Comparison of ENCODE assay signal across 10 cellular contexts in the genomic region with DNA sequence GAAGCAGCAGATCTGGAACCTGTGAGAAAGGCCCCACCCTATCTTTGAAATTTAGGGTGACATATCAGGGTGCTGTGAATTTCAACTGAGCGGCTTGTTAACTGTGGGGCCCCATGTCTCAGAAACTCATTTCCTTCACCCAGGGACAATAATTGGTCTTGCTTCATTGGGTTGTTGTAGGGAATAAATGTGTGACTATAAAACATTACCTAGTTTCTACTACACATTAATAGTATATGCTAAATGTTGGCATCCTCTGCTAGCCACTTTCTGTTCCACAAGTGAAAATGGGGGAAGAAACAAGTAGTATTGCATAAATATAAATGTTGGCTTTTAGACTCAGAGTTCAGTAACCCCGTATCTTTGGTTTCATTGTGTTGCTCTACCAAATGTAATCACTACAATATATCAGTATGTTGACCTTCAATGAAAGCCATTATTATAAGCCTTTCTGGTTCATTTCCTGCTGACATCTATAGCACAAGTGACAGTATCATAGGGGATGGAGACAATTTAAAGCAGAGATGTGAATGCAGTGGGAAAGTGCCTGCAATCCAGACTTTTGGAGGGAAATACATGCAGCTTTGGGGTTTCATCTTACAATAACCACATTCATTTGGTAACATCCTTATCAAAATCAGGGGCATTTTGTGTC.
DNase-seq lines count a peak whose midpoint lies in the region; ATAC-seq and TF ChIP-seq lines count a peak whose summit lies in the region.
"Had no signal": no experiment of that assay in that cellular context is flagged by ENCODE, and none has a peak within 500 bp of the region (broad histone marks: within the 10 kb centered on the region; RNA-seq: fewer than 3 reads in every experiment).

No MANE protein-coding gene starts in this region.

- H3K27me3 ChIP-seq in sigmoid colon = no peaks in the 10 kb centered on the region

- no peak overlapping the region for H3K27ac ChIP-seq in sigmoid colon

- no peaks in the 10 kb centered on the region for H3K9me3 ChIP-seq in sigmoid colon

- H3K4me1 ChIP-seq in sigmoid colon = no peaks in the 10 kb centered on the region

- H3K36me3 ChIP-seq in sigmoid colon = no peaks in the 10 kb centered on the region

- intact Hi-C loops in sciatic nerve (cut with DNase I) = no loop called here
- intact Hi-C loops in sigmoid colon (cut with DNase I) = no loop called here

- WGBS in sigmoid colon, 2 donors = 92 to 95% methylated on average over 2 of the region's 2 CpGs

- peak; percentile 35 for ATAC-seq in GM18508 (IDR thresholded peaks at IDR 0.05; ENCODE audit: insufficient read depth, unreplicated experiment)
- peak; percentile 56 for ATAC-seq in GM21576 (IDR thresholded peaks at IDR 0.05; ENCODE audit: unreplicated experiment)
- ATAC-seq in HG03280 (IDR thresholded peaks at IDR 0.05; ENCODE audit: unreplicated experiment) = peak; percentile 46
- no peak for ATAC-seq in sciatic nerve

- no peak for TF ChIP-seq POLR2A in sigmoid colon (IDR thresholded peaks at IDR 0.05)

- no peak for TF ChIP-seq EP300 in sigmoid colon (IDR thresholded peaks at IDR 0.05)

- H3K4me3 ChIP-seq in fibroblast of mammary gland (ENCODE audit: control insufficient read depth, low read depth, low read length) (no peak overlapping the region), sigmoid colon (no peak overlapping the region)

- DNase-seq in fibroblast of mammary gland (ENCODE audit: low read depth) (peak; percentile 2), sciatic nerve (ENCODE audit: low spot score) (no peak), sigmoid colon (no peak), SHP77 treated with DMSO at 0.1 percent for 48 hours (lab: John Stamatoyannopoulos, UW) (no peak)
- DNase-seq in stimulated activated CD4-positive, alpha-beta T cell treated with anti-CD3 and anti-CD28 coated beads, Interleukin-4, amount 100 ng/mL, for 1 hour = no peak
- DNase-seq: CD4-positive, CD25-positive, alpha-beta regulatory T cell; stimulated activated naive CD4-positive, alpha-beta T cell treated with Interleukin-2 at 50 U/mL for 16 hours had no signal

- TF ChIP-seq CTCF in fibroblast of mammary gland (conservative IDR thresholded peaks at IDR 0.05; ENCODE audit: control insufficient read depth, insufficient read depth, low read depth, low read length) (no peak), sigmoid colon (IDR thresholded peaks at IDR 0.05) (no peak)
